ENCODE assay signal across 8 cellular contexts in the genomic region with DNA sequence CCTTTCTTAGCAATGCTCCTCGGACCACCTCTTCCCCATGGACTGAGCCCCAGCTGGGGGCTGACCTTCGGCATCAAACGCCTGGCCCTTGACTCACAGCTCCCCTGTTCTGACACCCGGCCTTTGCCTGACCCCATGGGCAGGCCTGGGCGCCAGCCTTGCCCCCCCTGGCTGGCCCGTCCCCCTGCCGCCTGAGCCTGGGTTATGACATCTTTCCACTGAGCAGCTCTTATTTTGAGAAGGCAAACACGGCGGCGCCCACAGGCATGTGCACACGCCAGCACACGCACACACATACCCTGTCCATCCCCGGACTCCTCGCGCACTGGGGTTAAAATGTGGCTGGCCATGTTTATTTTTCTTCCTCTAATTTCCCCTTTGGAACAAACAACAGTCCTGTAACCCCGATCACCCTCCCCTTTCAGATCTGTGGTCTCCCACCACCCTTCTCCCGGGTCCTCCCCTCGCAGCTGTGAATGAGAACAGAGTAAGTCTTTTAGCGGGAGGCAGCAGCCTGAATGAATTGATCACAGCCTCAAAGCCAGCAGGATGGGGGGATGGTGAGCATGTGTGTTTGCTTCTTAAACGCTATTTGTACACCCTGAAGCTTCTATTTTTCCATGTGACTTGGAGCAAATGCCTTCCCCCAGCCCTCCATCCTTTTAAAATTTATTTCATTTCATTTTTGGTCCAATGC. TPM values are rescaled to one million over a fixed set of nuclear protein-coding genes. Genes with fewer than 3 reads are reported as not detected.
DNase-seq lines count a peak whose midpoint lies in the region; FAIRE-seq and TF ChIP-seq lines count a peak whose summit lies in the region.

No MANE protein-coding gene starts in this region.

- H3K27ac ChIP-seq in ACC112 (ENCODE audit: low read depth, low read length) (peak overlapping the region; percentile 99), liver (ENCODE audit: low read depth in 1 of 2, low read length in 2 of 2) (peak overlapping the region; percentile 75 to 88), thymus (ENCODE audit: low read depth) (peak overlapping the region; percentile 71)

- H3K9me3 ChIP-seq in liver (ENCODE audit: control insufficient read depth in 4 of 4, low read length in 3 of 4) (no peaks in the 10 kb centered on the region), thymus (ENCODE audit: control insufficient read depth) (no peaks in the 10 kb centered on the region)

- no peak for TF ChIP-seq POLR2A in GM12892 (IDR thresholded peaks at IDR 0.05; ENCODE audit: low read depth, low read length)

- FAIRE-seq in GM12892 (lab: Jason Lieb, UNC) = no peak

- TF ChIP-seq RAD21 in liver (IDR thresholded peaks at IDR 0.05) = no peak

- 17% methylated on average over 20 of the region's 20 CpGs for WGBS in liver
- 73% methylated on average over 20 of the region's 20 CpGs for WGBS in thymus

- H3K4me3 ChIP-seq in ACC112 (ENCODE audit: low read depth, low read length) (peak overlapping the region; percentile 57), liver (ENCODE audit: low read depth in 1 of 3, low read length in 3 of 3) (no peak overlapping the region), thymus (ENCODE audit: low read length) (no peak overlapping the region)

- DNase-seq in NCI-H1105 treated with DMSO at 0.1 percent for 48 hours (lab: John Stamatoyannopoulos, UW) (peak; percentile 84), cerebellum (ENCODE audit: low spot score) (peak; percentile 21), D341Med (ENCODE audit: low spot score) (no peak), GM12892 (ENCODE audit: insufficient read length) (no peak), cortex of kidney (lab: John Stamatoyannopoulos, UW) (no peak)

- H3K36me3 ChIP-seq in ACC112 (ENCODE audit: insufficient read depth, low read length) (no peaks in the 10 kb centered on the region), liver (ENCODE audit: control insufficient read depth in 4 of 4, insufficient read depth in 3 of 4, low read depth in 1 of 4, low read length in 3 of 4) (no peaks in the 10 kb centered on the region), thymus (ENCODE audit: control insufficient read depth, insufficient read depth) (no peaks in the 10 kb centered on the region)

- peak overlapping the region; percentile 39 to 97 for H3K9ac ChIP-seq in liver (ENCODE audit: low read depth in 1 of 2, low read length in 2 of 2)

- H3K27me3 ChIP-seq in ACC112 (ENCODE audit: insufficient read depth, low read length) = no peaks in the 10 kb centered on the region
- no peaks in the 10 kb centered on the region for H3K27me3 ChIP-seq in liver (ENCODE audit: control insufficient read depth in 4 of 4, insufficient read depth in 4 of 4, low read length in 3 of 4)
- no peaks in the 10 kb centered on the region for H3K27me3 ChIP-seq in thymus (ENCODE audit: control insufficient read depth, insufficient read depth)

- H3K4me1 ChIP-seq in ACC112 (ENCODE audit: control insufficient read depth, insufficient read depth, low read length, unreplicated experiment) = peaks cover 65% of the 10 kb centered on the region
- H3K4me1 ChIP-seq in liver (ENCODE audit: control insufficient read depth in 4 of 4, insufficient read depth in 4 of 4, low read length in 3 of 4) = peaks cover 20 to 44% (median 35%) of the 10 kb centered on the region in 4 donors
- peaks cover 10% of the 10 kb centered on the region for H3K4me1 ChIP-seq in thymus (ENCODE audit: control insufficient read depth, insufficient read depth, low read length)

- H3K79me2 ChIP-seq in ACC112 (ENCODE audit: control insufficient read depth, insufficient read depth, low read length, unreplicated experiment) = no peaks in the 10 kb centered on the region

- TF ChIP-seq CTCF in liver (IDR thresholded peaks at IDR 0.05; ENCODE audit: low read depth, low read length, missing input control) = no peak

- H2AFZ ChIP-seq in ACC112 (ENCODE audit: low read length, unreplicated experiment) = peak overlapping the region; percentile 28

TF ChIP-seq in liver, 16 proteins besides CTCF, POLR2A, EP300 and RAD21:
- TF ChIP-seq JUND (IDR thresholded peaks at IDR 0.05) (peak; percentile 57 to 73), HNF4A (conservative IDR thresholded peaks at IDR 0.05) (peak; percentile 73 to 83), FOXA2 (IDR thresholded peaks at IDR 0.05) (peak; percentile 51), HNF4G (IDR thresholded peaks at IDR 0.05) (no peak), NR2F2 (IDR thresholded peaks at IDR 0.05) (peak; percentile 90), RXRA (IDR thresholded peaks at IDR 0.05) (peak; percentile 93 to 96), TAF1 (conservative IDR thresholded peaks at IDR 0.05) (no peak), SP1 (IDR thresholded peaks at IDR 0.05) (peak; percentile 87), FOXA1 (IDR thresholded peaks at IDR 0.05) (peak; percentile 22), YY1 (IDR thresholded peaks at IDR 0.05) (peak; percentile 65), EGR1 (IDR thresholded peaks at IDR 0.05; ENCODE audit: low read depth in 2 of 2) (peak in 1 of 2 donors; percentile 68), GABPA (IDR thresholded peaks at IDR 0.05 in 1 of 2, conservative IDR thresholded peaks at IDR 0.05 in 1 of 2) (no peak)
- TF ChIP-seq, protein P1, sequence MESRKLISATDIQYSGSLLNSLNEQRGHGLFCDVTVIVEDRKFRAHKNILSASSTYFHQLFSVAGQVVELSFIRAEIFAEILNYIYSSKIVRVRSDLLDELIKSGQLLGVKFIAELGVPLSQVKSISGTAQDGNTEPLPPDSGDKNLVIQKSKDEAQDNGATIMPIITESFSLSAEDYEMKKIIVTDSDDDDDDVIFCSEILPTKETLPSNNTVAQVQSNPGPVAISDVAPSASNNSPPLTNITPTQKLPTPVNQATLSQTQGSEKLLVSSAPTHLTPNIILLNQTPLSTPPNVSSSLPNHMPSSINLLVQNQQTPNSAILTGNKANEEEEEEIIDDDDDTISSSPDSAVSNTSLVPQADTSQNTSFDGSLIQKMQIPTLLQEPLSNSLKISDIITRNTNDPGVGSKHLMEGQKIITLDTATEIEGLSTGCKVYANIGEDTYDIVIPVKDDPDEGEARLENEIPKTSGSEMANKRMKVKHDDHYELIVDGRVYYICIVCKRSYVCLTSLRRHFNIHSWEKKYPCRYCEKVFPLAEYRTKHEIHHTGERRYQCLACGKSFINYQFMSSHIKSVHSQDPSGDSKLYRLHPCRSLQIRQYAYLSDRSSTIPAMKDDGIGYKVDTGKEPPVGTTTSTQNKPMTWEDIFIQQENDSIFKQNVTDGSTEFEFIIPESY (IDR thresholded peaks at IDR 0.05) = no peak
- TF ChIP-seq, protein P2, sequence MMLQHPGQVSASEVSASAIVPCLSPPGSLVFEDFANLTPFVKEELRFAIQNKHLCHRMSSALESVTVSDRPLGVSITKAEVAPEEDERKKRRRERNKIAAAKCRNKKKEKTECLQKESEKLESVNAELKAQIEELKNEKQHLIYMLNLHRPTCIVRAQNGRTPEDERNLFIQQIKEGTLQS (IDR thresholded peaks at IDR 0.05) = no peak
- TF ChIP-seq, protein P3, sequence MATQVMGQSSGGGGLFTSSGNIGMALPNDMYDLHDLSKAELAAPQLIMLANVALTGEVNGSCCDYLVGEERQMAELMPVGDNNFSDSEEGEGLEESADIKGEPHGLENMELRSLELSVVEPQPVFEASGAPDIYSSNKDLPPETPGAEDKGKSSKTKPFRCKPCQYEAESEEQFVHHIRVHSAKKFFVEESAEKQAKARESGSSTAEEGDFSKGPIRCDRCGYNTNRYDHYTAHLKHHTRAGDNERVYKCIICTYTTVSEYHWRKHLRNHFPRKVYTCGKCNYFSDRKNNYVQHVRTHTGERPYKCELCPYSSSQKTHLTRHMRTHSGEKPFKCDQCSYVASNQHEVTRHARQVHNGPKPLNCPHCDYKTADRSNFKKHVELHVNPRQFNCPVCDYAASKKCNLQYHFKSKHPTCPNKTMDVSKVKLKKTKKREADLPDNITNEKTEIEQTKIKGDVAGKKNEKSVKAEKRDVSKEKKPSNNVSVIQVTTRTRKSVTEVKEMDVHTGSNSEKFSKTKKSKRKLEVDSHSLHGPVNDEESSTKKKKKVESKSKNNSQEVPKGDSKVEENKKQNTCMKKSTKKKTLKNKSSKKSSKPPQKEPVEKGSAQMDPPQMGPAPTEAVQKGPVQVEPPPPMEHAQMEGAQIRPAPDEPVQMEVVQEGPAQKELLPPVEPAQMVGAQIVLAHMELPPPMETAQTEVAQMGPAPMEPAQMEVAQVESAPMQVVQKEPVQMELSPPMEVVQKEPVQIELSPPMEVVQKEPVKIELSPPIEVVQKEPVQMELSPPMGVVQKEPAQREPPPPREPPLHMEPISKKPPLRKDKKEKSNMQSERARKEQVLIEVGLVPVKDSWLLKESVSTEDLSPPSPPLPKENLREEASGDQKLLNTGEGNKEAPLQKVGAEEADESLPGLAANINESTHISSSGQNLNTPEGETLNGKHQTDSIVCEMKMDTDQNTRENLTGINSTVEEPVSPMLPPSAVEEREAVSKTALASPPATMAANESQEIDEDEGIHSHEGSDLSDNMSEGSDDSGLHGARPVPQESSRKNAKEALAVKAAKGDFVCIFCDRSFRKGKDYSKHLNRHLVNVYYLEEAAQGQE (IDR thresholded peaks at IDR 0.05) = peak; percentile 11
- TF ChIP-seq, protein P4, sequence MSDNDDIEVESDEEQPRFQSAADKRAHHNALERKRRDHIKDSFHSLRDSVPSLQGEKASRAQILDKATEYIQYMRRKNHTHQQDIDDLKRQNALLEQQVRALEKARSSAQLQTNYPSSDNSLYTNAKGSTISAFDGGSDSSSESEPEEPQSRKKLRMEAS (IDR thresholded peaks at IDR 0.05) = peak; percentile 63
TF ChIP-seq in liver: peak in this region for 11.

RNA-seq across cellular contexts. Expression of a gene that starts 11.8 kb away (rescaled TPM):
- total RNA-seq in cerebellum = 13.2 TPM
- total RNA-seq in liver = 10 to 100 TPM in 1 of 2 donors, under 1 TPM in 1; 0.33 to 37.7 TPM
- polyA plus RNA-seq in liver = 10 to 100 TPM; 20.4 to 33.2 TPM
- polyA plus RNA-seq in thymus = 19.1 TPM
- polyA plus RNA-seq in GM12892 (2012; ENCODE audit: missing spikeins) = not detected

RNA-seq across cellular contexts. Expression of a gene that starts 47.8 kb away (rescaled TPM):
- total RNA-seq in cerebellum = not detected
- total RNA-seq in liver = under 1 TPM in 1 of 2 donors, not detected in 1; 0.75 TPM
- polyA plus RNA-seq in liver = 1 to 10 TPM; 1.3 to 4.8 TPM
- polyA plus RNA-seq in thymus = 7.0 TPM
- polyA plus RNA-seq in GM12892 (2012; ENCODE audit: missing spikeins) = not detected

Comparison
In these comparisons a context has a peak if more than half of its experiments do, and no peak if none do; other contexts are left out.
1. DNase-seq: peak in NCI-H1105 treated with DMSO at 0.1 percent for 48 hours (single experiment) and cerebellum (single experiment); none in D341Med (single experiment), GM12892 (single experiment) and cortex of kidney (single experiment).
2. Peak in every context shown above with its lines, with median percentiles within 50 percentile points of each other: H3K27ac ChIP-seq.